Comparison of ENCODE assay signal across 16 cellular contexts in the genomic region with DNA sequence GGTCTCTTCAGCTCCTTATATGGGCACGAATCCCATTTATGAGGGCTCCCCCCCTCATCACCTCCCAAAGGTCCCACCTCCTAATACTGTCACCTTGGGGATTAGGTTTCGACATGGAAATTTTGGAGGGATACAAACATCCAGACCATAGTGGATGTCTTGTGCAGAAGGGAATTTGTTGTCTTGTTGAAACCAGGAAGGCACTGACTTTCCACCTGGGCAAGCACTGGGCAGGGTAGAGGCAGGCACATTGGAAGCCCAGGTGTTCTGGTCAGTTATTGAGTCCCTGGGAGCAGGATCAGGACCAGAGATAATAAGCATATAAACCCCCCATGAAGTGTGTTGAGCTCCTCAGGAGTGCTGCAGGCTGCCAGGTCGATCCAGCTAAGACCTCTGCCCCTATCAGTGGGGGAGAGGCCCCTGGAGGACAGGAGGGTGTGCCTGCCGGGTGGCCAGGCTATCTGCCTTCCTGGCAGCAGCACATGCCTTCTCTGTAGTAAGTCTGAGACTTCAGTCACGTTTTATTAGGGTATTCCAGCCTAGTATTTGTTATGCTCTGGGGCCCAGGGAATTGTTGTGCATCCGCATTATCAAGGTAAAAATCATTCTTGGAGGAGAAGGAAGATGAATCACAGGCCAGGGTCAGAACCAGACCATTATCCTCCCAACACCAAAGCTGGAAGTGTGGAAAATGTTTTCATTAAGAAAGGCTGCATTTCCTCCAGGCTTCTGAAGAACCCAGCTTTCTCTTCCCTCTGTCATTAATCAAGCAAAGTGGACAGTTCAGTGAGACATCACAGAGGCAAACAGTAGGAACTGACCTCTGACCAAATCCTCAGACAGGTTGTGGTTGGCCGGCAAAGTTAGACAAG.
"Had no signal": no experiment of that assay in that cellular context is flagged by ENCODE, and none has a peak within 500 bp of the region (broad histone marks: within the 10 kb centered on the region; RNA-seq: fewer than 3 reads in every experiment).

No MANE protein-coding gene starts in this region.

- ATAC-seq: activated T-cell treated with anti-CD3 and anti-CD28 coated beads, Interleukin-2, amount 50 U/mL, for 72 hours; effector memory CD8-positive, alpha-beta T cell; mucosa of descending colon; naive thymus-derived CD4-positive, alpha-beta T cell; pancreas had no signal

- H3K36me3 ChIP-seq: cardiac muscle cell, left ventricle myocardium inferior, pancreas, right lobe of liver, tibial nerve, vagina had no signal

- H3K4me3 ChIP-seq: cardiac muscle cell, left ventricle myocardium inferior, mucosa of descending colon, pancreas, right lobe of liver, tibial nerve, vagina had no signal

- H3K9me3 ChIP-seq: left ventricle myocardium inferior, mucosa of descending colon, pancreas, right lobe of liver, tibial nerve, vagina had no signal

- DNase-seq: activated CD4-positive, alpha-beta T cell treated with anti-CD3 and anti-CD28 coated beads for 1 hour; activated T-cell treated with anti-CD3 and anti-CD28 coated beads, Interleukin-2, amount 50 U/mL, for 72 hours; dermis blood vessel endothelial cell; effector memory CD8-positive, alpha-beta T cell; left ventricle myocardium inferior; mammary epithelial cell; mucosa of descending colon; naive thymus-derived CD4-positive, alpha-beta T cell; pancreas; stimulated activated CD4-positive, alpha-beta T cell treated with anti-CD3 and anti-CD28 coated beads, Interleukin-2, amount 100 ng/mL, for 24 hours; T-helper 2 cell had no signal

- H3K27me3 ChIP-seq: cardiac muscle cell, pancreas, right lobe of liver, tibial nerve, vagina had no signal

- H3K4me1 ChIP-seq: pancreas, vagina had no signal

- H3K27ac ChIP-seq: cardiac muscle cell, left ventricle myocardium inferior, pancreas, right lobe of liver, tibial nerve, vagina, VCaP had no signal
